In genomic region chr9:129058965-129059795, GRCh38 we compare ENCODE assay signal across 1 cellular context.
TF ChIP-seq lines count a peak whose summit lies in the region.

No MANE protein-coding gene starts in this region.

TF ChIP-seq in endothelial cell of umbilical vein, 7 proteins besides CTCF, POLR2A, EP300 and RAD21 (continued from another document):
- TF ChIP-seq EZH2 (IDR thresholded peaks at IDR 0.05; ENCODE audit: borderline replicate concordance, low read depth, low read length, severe bottlenecking) (no peak), JUN (IDR thresholded peaks at IDR 0.05; ENCODE audit: borderline replicate concordance, insufficient read depth, insufficient read length, low read depth) (no peak)
- TF ChIP-seq, protein P1, sequence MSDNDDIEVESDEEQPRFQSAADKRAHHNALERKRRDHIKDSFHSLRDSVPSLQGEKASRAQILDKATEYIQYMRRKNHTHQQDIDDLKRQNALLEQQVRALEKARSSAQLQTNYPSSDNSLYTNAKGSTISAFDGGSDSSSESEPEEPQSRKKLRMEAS (IDR thresholded peaks at IDR 0.05; ENCODE audit: insufficient read depth, insufficient read length), result no peak
